ENCODE assay signal across 8 cellular contexts in the genomic region with DNA sequence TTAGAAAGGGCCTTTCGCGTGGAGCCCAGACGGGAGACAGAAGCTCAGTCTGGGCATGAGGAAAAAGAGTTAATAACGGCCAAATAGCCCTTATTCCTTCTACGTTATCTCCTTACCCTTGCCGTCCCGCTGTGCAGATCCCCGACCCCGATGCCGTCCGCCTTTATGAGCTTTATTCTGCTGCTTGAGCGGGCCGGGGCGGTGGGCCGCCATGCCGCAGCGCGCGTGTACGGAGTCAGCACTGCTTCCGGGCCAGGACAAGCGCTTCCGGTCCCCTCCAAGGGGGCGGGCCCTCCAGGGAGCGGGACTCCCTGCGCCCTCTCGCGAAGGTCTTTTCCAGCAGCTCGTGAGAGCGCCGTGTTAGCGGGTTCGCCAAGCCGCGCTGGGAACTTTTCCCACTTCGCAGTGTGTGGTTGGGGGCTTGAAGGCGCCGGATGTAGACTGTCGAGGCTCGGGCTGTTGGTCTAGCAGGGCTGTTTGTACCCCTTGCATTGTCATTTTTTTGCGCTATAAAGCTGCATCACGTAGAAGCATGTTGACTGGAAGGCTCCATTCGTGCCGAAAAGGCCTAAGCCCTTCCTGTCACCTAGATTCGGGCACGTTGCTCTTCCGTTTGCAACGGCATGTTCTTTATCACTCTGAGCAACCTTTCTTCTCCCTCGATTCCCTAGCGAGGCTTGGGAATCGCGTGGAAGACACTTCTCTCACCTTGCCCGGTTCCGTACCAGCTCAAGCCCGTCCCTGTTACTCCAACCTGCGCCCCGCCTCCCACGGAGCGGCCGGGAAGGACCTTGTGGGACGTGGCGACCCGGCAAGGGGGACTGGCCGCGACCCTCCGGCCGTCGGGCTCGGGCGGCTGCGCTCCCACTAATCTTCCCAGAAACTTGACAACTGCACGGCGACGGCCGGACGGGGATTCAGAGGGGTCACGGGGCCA.
DNase-seq lines count a peak whose midpoint lies in the region; ATAC-seq and TF ChIP-seq lines count a peak whose summit lies in the region.

TSS of gene TSR1 (minus strand) at position 243 of the 937 bp plus-strand sequence. CDS start at position 213, 30 bp downstream.

- H3K27me3 Mint-ChIP-seq in nephron (ENCODE audit: low read depth) = no peaks in the 10 kb centered on the region
- H3K27me3 Mint-ChIP-seq in stimulated activated naive CD8-positive, alpha-beta T cell treated with anti-CD3 and anti-CD28 coated beads, Interleukin-15, Interleukin-2, amounts not matched to agents 100 ng/mL and 50 ng/mL, for 24 hours = no peaks in the 10 kb centered on the region

- peak within 1 kb of the TSS; percentile 87 for H2AFZ ChIP-seq in DND-41 (ENCODE audit: low read depth, low read length)

- ATAC-seq in DND-41 (ENCODE audit: insufficient read depth, low read depth) (peak; percentile 89), GM21723 (IDR thresholded peaks at IDR 0.05; ENCODE audit: unreplicated experiment) (peak; percentile 75)

- peaks cover 10% of the 10 kb centered on the region for H3K36me3 Mint-ChIP-seq in nephron (ENCODE audit: low read depth)
- no peaks in the 10 kb centered on the region for H3K36me3 Mint-ChIP-seq in stimulated activated naive CD8-positive, alpha-beta T cell treated with anti-CD3 and anti-CD28 coated beads, Interleukin-15, Interleukin-2, amounts not matched to agents 100 ng/mL and 50 ng/mL, for 24 hours (ENCODE audit: low read depth)

- peak within 1 kb of the TSS; percentile 90 for H3K9ac ChIP-seq in DND-41 (ENCODE audit: low read depth, low read length)

- H3K4me1 ChIP-seq in DND-41 (ENCODE audit: insufficient read depth, low read length) = peaks cover 47% of the 10 kb centered on the region

- H3K4me1 Mint-ChIP-seq in nephron = peaks cover 23% of the 10 kb centered on the region
- peaks cover 5% of the 10 kb centered on the region for H3K4me1 Mint-ChIP-seq in stimulated activated naive CD8-positive, alpha-beta T cell treated with anti-CD3 and anti-CD28 coated beads, Interleukin-15, Interleukin-2, amounts not matched to agents 100 ng/mL and 50 ng/mL, for 24 hours (ENCODE audit: low read depth)

- H3K27ac Mint-ChIP-seq in nephron = peak within 1 kb of the TSS; percentile 84 to 97 (median 93)
- peak within 1 kb of the TSS; percentile 100 for H3K27ac Mint-ChIP-seq in stimulated activated naive CD8-positive, alpha-beta T cell treated with anti-CD3 and anti-CD28 coated beads, Interleukin-15, Interleukin-2, amounts not matched to agents 100 ng/mL and 50 ng/mL, for 24 hours

- peak within 1 kb of the TSS in 2 of 3 experiments; percentile 100 for H3K4me3 Mint-ChIP-seq in nephron
- no peak within 1 kb of the TSS for H3K4me3 Mint-ChIP-seq in stimulated activated naive CD8-positive, alpha-beta T cell treated with anti-CD3 and anti-CD28 coated beads, Interleukin-15, Interleukin-2, amounts not matched to agents 100 ng/mL and 50 ng/mL, for 24 hours

- DNase-seq in DND-41 (peak; percentile 95), RPMI8226 (peak; percentile 91), fibroblast of peridontal ligament (ENCODE audit: extremely low read depth) (peak; percentile 85)
- DNase-seq in activated T-helper 9 cell treated with anti-CD3 and anti-CD28 coated beads, Interleukin-2, amount 50 U/mL, for 16 hours (ENCODE audit: low read depth) = peak; percentile 88

- peak within 1 kb of the TSS; percentile 91 to 94 for H3K4me3 ChIP-seq in DND-41 (ENCODE audit: low read depth in 1 of 2, low read length in 2 of 2)

- H3K9me3 ChIP-seq in DND-41 (ENCODE audit: insufficient read depth, low read length, severe bottlenecking) (no peaks in the 10 kb centered on the region), KOPT-K1 (ENCODE audit: insufficient read depth, low read length, poor library complexity, severe bottlenecking) (no peaks in the 10 kb centered on the region)

- H3K4me2 ChIP-seq in DND-41 (ENCODE audit: insufficient read depth, low read length) = peak within 1 kb of the TSS; percentile 95

- H4K20me1 ChIP-seq in DND-41 (ENCODE audit: insufficient read depth, low read length) = peaks cover 16% of the 10 kb centered on the region; the same call in 1 of the 2 replicates

- peaks cover 72% of the 10 kb centered on the region for H3K79me2 ChIP-seq in DND-41 (ENCODE audit: insufficient read depth, low read length)

- TF ChIP-seq CTCF in DND-41 (IDR thresholded peaks at IDR 0.05; ENCODE audit: borderline replicate concordance, extremely low read depth, low read length, poor library complexity, severe bottlenecking) (peak; percentile 51), nephron (IDR thresholded peaks at IDR 0.05; ENCODE audit: unreplicated experiment in 3 of 3) (peak in 2 of 3 experiments; percentile 12 to 14)

- H3K9me3 Mint-ChIP-seq in nephron = no peaks in the 10 kb centered on the region
- no peaks in the 10 kb centered on the region for H3K9me3 Mint-ChIP-seq in stimulated activated naive CD8-positive, alpha-beta T cell treated with anti-CD3 and anti-CD28 coated beads, Interleukin-15, Interleukin-2, amounts not matched to agents 100 ng/mL and 50 ng/mL, for 24 hours

- H3K36me3 ChIP-seq in DND-41 (ENCODE audit: insufficient read depth, low read length) (peaks cover 50% of the 10 kb centered on the region), KOPT-K1 (ENCODE audit: insufficient read depth, low read length) (peaks cover 49% of the 10 kb centered on the region)

- H3K27me3 ChIP-seq in DND-41 (ENCODE audit: insufficient read depth, low read length, poor library complexity) = no peaks in the 10 kb centered on the region

- H3K27ac ChIP-seq in DND-41 (ENCODE audit: low read length) (peak within 1 kb of the TSS; percentile 94), KOPT-K1 (ENCODE audit: low read depth, low read length, poor library complexity, severe bottlenecking) (peak within 1 kb of the TSS; percentile 80)

Comparison
In these comparisons a context has a peak if more than half of its experiments do, and no peak if none do; other contexts are left out.
1. Peak in every context shown above with its lines: DNase-seq, ATAC-seq, H3K4me3 ChIP-seq and H3K27ac ChIP-seq.